ENCODE assay signal across 8 cellular contexts in genomic region chr14:70642313-70643235, GRCh38. TPM values are rescaled to one million over a fixed set of nuclear protein-coding genes. Genes with fewer than 3 reads are reported as not detected.
DNase-seq lines count a peak whose midpoint lies in the region; ATAC-seq and TF ChIP-seq lines count a peak whose summit lies in the region.

No MANE protein-coding gene starts in this region.

- peak; percentile 48 for DNase-seq in stimulated activated CD4-positive, alpha-beta T cell treated with anti-CD3 and anti-CD28 coated beads, Interleukin-15, amount 100 ng/mL, for 24 hours
- DNase-seq in stimulated activated CD4-positive, alpha-beta T cell treated with anti-CD3 and anti-CD28 coated beads, Interleukin-4, amount 100 ng/mL, for 24 hours = no peak
- no peak for DNase-seq in Jurkat, Clone E6-1 (ENCODE audit: low read depth, low spot score)
- DNase-seq in activated CD8-positive, alpha-beta memory T cell treated with anti-CD3 and anti-CD28 coated beads, Interleukin-2, amount 10 ng/mL, durations not matched to agents 7 days and 5 days = peak; percentile 62
- DNase-seq in esophagus muscularis mucosa (ENCODE audit: extremely low spot score) = peak; percentile 87

- TF ChIP-seq CTCF in esophagus muscularis mucosa (IDR thresholded peaks at IDR 0.05) (no peak), neural cell (IDR thresholded peaks at IDR 0.05; ENCODE audit: poor library complexity, severe bottlenecking) (no peak)

- H3F3A ChIP-seq in neural cell (ENCODE audit: insufficient read depth, low read length, poor library complexity, severe bottlenecking) = no peaks in the 10 kb centered on the region

- CTCF ChIA-PET in activated CD8-positive, alpha-beta memory T cell treated with anti-CD3 and anti-CD28 coated beads, Interleukin-2, amount 10 ng/mL, durations not matched to agents 7 days and 5 days (lab: Charles Lee) = interaction anchor here (0.8 to 2.9 kb wide), 6 partner anchors 10 to 355 kb away, joined by 3 to 13 read pairs (median 6); no protein-coding TSS in a partner anchor

- TF ChIP-seq RAD21 in neural cell (conservative IDR thresholded peaks at IDR 0.05) = no peak

- H3K9me3 Mint-ChIP-seq in activated CD8-positive, alpha-beta memory T cell treated with anti-CD3 and anti-CD28 coated beads, Interleukin-2, amount 10 ng/mL, durations not matched to agents 7 days and 5 days (ENCODE audit: low read depth) = no peaks in the 10 kb centered on the region

- H3K27ac ChIP-seq in esophagus muscularis mucosa (replicated peaks in 1 of 4) = peak overlapping the region in 1 of 4 donors; percentile 39
- H3K27ac ChIP-seq in neural cell (ENCODE audit: low read length) = peak overlapping the region; percentile 74

- peaks cover 9 to 34% (median 24%) of the 10 kb centered on the region in 4 donors for H3K4me1 ChIP-seq in esophagus muscularis mucosa

- peak overlapping the region; percentile 38 for H2AFZ ChIP-seq in neural cell (ENCODE audit: low read depth, low read length)

- H3K9me3 ChIP-seq in esophagus muscularis mucosa = no peaks in the 10 kb centered on the region
- H3K9me3 ChIP-seq in neural cell (ENCODE audit: low read length) = no peaks in the 10 kb centered on the region

- H3K9ac ChIP-seq in neural cell (ENCODE audit: low read length) = peak overlapping the region; percentile 85

- peaks cover 5% of the 10 kb centered on the region for H3K27me3 Mint-ChIP-seq in activated CD8-positive, alpha-beta memory T cell treated with anti-CD3 and anti-CD28 coated beads, Interleukin-2, amount 10 ng/mL, durations not matched to agents 7 days and 5 days

- H3K4me1 Mint-ChIP-seq in activated CD8-positive, alpha-beta memory T cell treated with anti-CD3 and anti-CD28 coated beads, Interleukin-2, amount 10 ng/mL, durations not matched to agents 7 days and 5 days = peaks cover 58% of the 10 kb centered on the region

- no peak for TF ChIP-seq POLR2A in esophagus muscularis mucosa (IDR thresholded peaks at IDR 0.05; ENCODE audit: low read depth)

- 29% methylated on average over 11 of the region's 50 CpGs for WGBS in esophagus muscularis mucosa

- no peaks in the 10 kb centered on the region for H3K9me2 ChIP-seq in neural cell (ENCODE audit: insufficient read depth, low read length)

- H3K36me3 ChIP-seq in esophagus muscularis mucosa (no peaks in the 10 kb centered on the region), neural cell (ENCODE audit: insufficient read depth, low read length) (no peaks in the 10 kb centered on the region)

- H3K27ac Mint-ChIP-seq in activated CD8-positive, alpha-beta memory T cell treated with anti-CD3 and anti-CD28 coated beads, Interleukin-2, amount 10 ng/mL, durations not matched to agents 7 days and 5 days = peak overlapping the region; percentile 86

- peaks cover 6% of the 10 kb centered on the region for H3K36me3 Mint-ChIP-seq in activated CD8-positive, alpha-beta memory T cell treated with anti-CD3 and anti-CD28 coated beads, Interleukin-2, amount 10 ng/mL, durations not matched to agents 7 days and 5 days

- peaks cover 3% of the 10 kb centered on the region for H4K20me1 ChIP-seq in neural cell (ENCODE audit: insufficient read depth)

- peaks cover 50% of the 10 kb centered on the region for H3K79me2 ChIP-seq in neural cell (replicated peaks; ENCODE audit: insufficient read depth, low read length)

- intact Hi-C loops in esophagus muscularis mucosa (cut with DNase I) = no loop called here

- peak overlapping the region; percentile 69 for H3K4me2 ChIP-seq in neural cell (ENCODE audit: low read length)

- peak overlapping the region; percentile 90 for H3K4me3 Mint-ChIP-seq in activated CD8-positive, alpha-beta memory T cell treated with anti-CD3 and anti-CD28 coated beads, Interleukin-2, amount 10 ng/mL, durations not matched to agents 7 days and 5 days

- H3K27me3 ChIP-seq in esophagus muscularis mucosa (peaks cover 0 to 49% (median 2%) of the 10 kb centered on the region in 4 donors), neural cell (ENCODE audit: insufficient read depth, low read depth, low read length) (no peaks in the 10 kb centered on the region)

- peak; percentile 52 for ATAC-seq in activated CD8-positive, alpha-beta memory T cell treated with anti-CD3 and anti-CD28 coated beads, Interleukin-2, amount 10 ng/mL, durations not matched to agents 7 days and 5 days
- ATAC-seq in HG03025 (IDR thresholded peaks at IDR 0.05; ENCODE audit: low FRiP score, unreplicated experiment) (no peak), GM21390 (IDR thresholded peaks at IDR 0.05; ENCODE audit: unreplicated experiment) (no peak)

- H3K4me3 ChIP-seq in Jurkat, Clone E6-1 (ENCODE audit: low read length) = peak overlapping the region; percentile 58
- peak overlapping the region; percentile 64 to 76 (median 72) for H3K4me3 ChIP-seq in esophagus muscularis mucosa
- H3K4me3 ChIP-seq in neural cell (ENCODE audit: low read length) = peak overlapping the region; percentile 91

- TF ChIP-seq EP300 in esophagus muscularis mucosa (IDR thresholded peaks at IDR 0.05) (no peak), neural cell (conservative IDR thresholded peaks at IDR 0.05; ENCODE audit: poor library complexity, severe bottlenecking) (no peak)

TF ChIP-seq in neural cell, 6 proteins besides CTCF, POLR2A, EP300 and RAD21:
- TF ChIP-seq REST (IDR thresholded peaks at IDR 0.05; ENCODE audit: borderline replicate concordance) (no peak), EZH2 (IDR thresholded peaks at IDR 0.05; ENCODE audit: borderline replicate concordance, insufficient read depth, low read length, poor library complexity, severe bottlenecking) (no peak), POLR2AphosphoS5 (IDR thresholded peaks at IDR 0.05) (no peak), MXI1 (conservative IDR thresholded peaks at IDR 0.05; ENCODE audit: poor library complexity, severe bottlenecking) (peak; percentile 32), TAF1 (IDR thresholded peaks at IDR 0.05; ENCODE audit: low read depth) (no peak), SMC3 (conservative IDR thresholded peaks at IDR 0.05; ENCODE audit: poor library complexity) (no peak)

RNA-seq across cellular contexts. Expression of gene TTC9, which starts 0.9 kb away (rescaled TPM):
- polyA plus RNA-seq in Jurkat, Clone E6-1 (2012; ENCODE audit: insufficient read depth, insufficient read length) = 4.0 TPM
- 10 to 100 TPM in 1 of 2 experiments, 1 to 10 TPM in 1; 7.8 to 11.8 TPM for total RNA-seq in activated CD8-positive, alpha-beta memory T cell treated with anti-CD3 and anti-CD28 coated beads, Interleukin-2, amount 10 ng/mL, durations not matched to agents 7 days and 5 days
- total RNA-seq in esophagus muscularis mucosa = 1 to 10 TPM in 3 of 4 donors, under 1 TPM in 1; 0.99 to 3.4 (median 1.9) TPM
- polyA plus RNA-seq in neural cell = 11.1 and 14.2 TPM in 2 replicates
- polyA minus RNA-seq in neural cell = 19.5 and 25.4 TPM in 2 replicates

RNA-seq across cellular contexts. Expression of gene MED6, which starts 42.1 kb away (rescaled TPM):
- 55.4 TPM for polyA plus RNA-seq in Jurkat, Clone E6-1 (2012; ENCODE audit: insufficient read depth, insufficient read length)
- total RNA-seq in activated CD8-positive, alpha-beta memory T cell treated with anti-CD3 and anti-CD28 coated beads, Interleukin-2, amount 10 ng/mL, durations not matched to agents 7 days and 5 days = 10 to 100 TPM; 42.7 to 51.8 TPM
- total RNA-seq in esophagus muscularis mucosa = 10 to 100 TPM; 19.5 to 21.7 (median 20.5) TPM
- 46.6 and 51.3 TPM in 2 replicates for polyA plus RNA-seq in neural cell
- polyA minus RNA-seq in neural cell = 99.6 and 117 TPM in 2 replicates

Comparison
In these comparisons a context has a peak if more than half of its experiments do, and no peak if none do; other contexts are left out.
1. DNase-seq: peak in stimulated activated CD4-positive, alpha-beta T cell treated with anti-CD3 and anti-CD28 coated beads, Interleukin-15, amount 100 ng/mL, for 24 hours (single experiment), activated CD8-positive, alpha-beta memory T cell treated with anti-CD3 and anti-CD28 coated beads, Interleukin-2, amount 10 ng/mL, durations not matched to agents 7 days and 5 days (single experiment) and esophagus muscularis mucosa (single experiment); none in stimulated activated CD4-positive, alpha-beta T cell treated with anti-CD3 and anti-CD28 coated beads, Interleukin-4, amount 100 ng/mL, for 24 hours (single experiment) and Jurkat, Clone E6-1 (single experiment).
2. Peak in every context shown above with its lines, with median percentiles within 50 percentile points of each other: H3K4me3 ChIP-seq.